Comparison of ENCODE assay signal across 24 cellular contexts in the genomic region with DNA sequence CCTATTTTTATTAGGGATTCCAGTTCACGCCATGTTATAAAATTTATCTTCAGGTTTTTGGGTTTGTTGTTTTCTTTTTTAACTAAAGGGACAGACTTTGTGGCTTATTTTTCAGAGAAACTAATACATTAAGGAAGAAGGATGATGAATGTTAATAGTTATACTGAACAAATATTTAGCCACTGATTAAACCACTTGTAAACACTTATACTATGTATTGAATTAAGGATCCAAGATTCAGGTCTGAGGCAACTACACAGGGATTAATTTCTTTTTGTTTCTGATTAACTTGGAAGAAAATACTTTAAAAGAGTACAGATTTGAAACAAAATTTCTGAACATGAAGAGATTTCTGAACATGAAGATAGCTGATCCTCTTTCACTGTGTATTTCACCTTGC.
"Had no signal": no experiment of that assay in that cellular context is flagged by ENCODE, and none has a peak within 500 bp of the region (broad histone marks: within the 10 kb centered on the region; RNA-seq: fewer than 3 reads in every experiment).

No MANE protein-coding gene starts in this region.

- H3K36me3 ChIP-seq: brain microvascular endothelial cell, MG63, WERI-Rb-1 had no signal

- H3K27me3 ChIP-seq: brain microvascular endothelial cell, MG63 had no signal

- DNase-seq: activated CD4-positive, alpha-beta memory T cell treated with anti-CD3 and anti-CD28 coated beads, Interleukin-2, amount 10 ng/mL, durations not matched to agents 7 days and 5 days; activated CD4-positive, alpha-beta T cell treated with anti-CD3 and anti-CD28 coated beads for 36 hours; activated CD4-positive, alpha-beta T cell treated with anti-CD3 and anti-CD28 coated beads, Interleukin-2, amount 50 U/mL, for 1 hour; activated gamma-delta T cell; activated naive CD4-positive, alpha-beta T cell treated with anti-CD3 and anti-CD28 coated beads, Interleukin-2, amount 10 ng/mL, durations not matched to agents 7 days and 5 days; activated naive CD8-positive, alpha-beta T cell treated with anti-CD3 and anti-CD28 coated beads for 36 hours; activated T-cell treated with anti-CD3 and anti-CD28 coated beads for 4 hours; activated T-cell treated with anti-CD3 and anti-CD28 coated beads, Interleukin-2, amount 50 U/mL, for 48 hours; brain microvascular endothelial cell; cerebellar nuclear complex; MG63; MV-4-11; NCI-H1092 treated with DMSO at 0.1 percent for 48 hours; NCI-H1436; NCI-H187; NCI-H2081 treated with DMSO at 0.1 percent for 48 hours; NCI-H446; NCI-H524; PC-9; SHP77 treated with DMSO at 0.1 percent for 48 hours; T-helper 1 cell; WERI-Rb-1 had no signal

- H3K9ac ChIP-seq: KMS-11 had no signal

- H3K9me3 Mint-ChIP-seq: activated CD4-positive, alpha-beta memory T cell treated with anti-CD3 and anti-CD28 coated beads, Interleukin-2, amount 10 ng/mL, durations not matched to agents 7 days and 5 days; activated naive CD4-positive, alpha-beta T cell treated with anti-CD3 and anti-CD28 coated beads, Interleukin-2, amount 10 ng/mL, durations not matched to agents 7 days and 5 days; activated naive CD8-positive, alpha-beta T cell treated with anti-CD3 and anti-CD28 coated beads for 36 hours; activated T-helper 17 cell treated with anti-CD3 and anti-CD28 coated beads, Interleukin-2, amount 50 U/mL, for 72 hours had no signal

- H2AFZ ChIP-seq: PC-9 had no signal

- H3K36me3 Mint-ChIP-seq: activated naive CD8-positive, alpha-beta T cell treated with anti-CD3 and anti-CD28 coated beads for 36 hours had no signal

- H3K4me3 ChIP-seq: MG63, PC-9 had no signal

- H3K4me3 Mint-ChIP-seq: activated CD4-positive, alpha-beta memory T cell treated with anti-CD3 and anti-CD28 coated beads, Interleukin-2, amount 10 ng/mL, durations not matched to agents 7 days and 5 days; activated CD4-positive, alpha-beta T cell treated with anti-CD3 and anti-CD28 coated beads for 36 hours; activated naive CD4-positive, alpha-beta T cell treated with anti-CD3 and anti-CD28 coated beads, Interleukin-2, amount 10 ng/mL, durations not matched to agents 7 days and 5 days; activated naive CD8-positive, alpha-beta T cell treated with anti-CD3 and anti-CD28 coated beads for 36 hours; activated T-helper 17 cell treated with anti-CD3 and anti-CD28 coated beads, Interleukin-2, amount 50 U/mL, for 72 hours had no signal

- H3K27ac Mint-ChIP-seq: activated CD4-positive, alpha-beta memory T cell treated with anti-CD3 and anti-CD28 coated beads, Interleukin-2, amount 10 ng/mL, durations not matched to agents 7 days and 5 days; activated CD4-positive, alpha-beta T cell treated with anti-CD3 and anti-CD28 coated beads for 36 hours; activated naive CD4-positive, alpha-beta T cell treated with anti-CD3 and anti-CD28 coated beads, Interleukin-2, amount 10 ng/mL, durations not matched to agents 7 days and 5 days; activated naive CD8-positive, alpha-beta T cell treated with anti-CD3 and anti-CD28 coated beads for 36 hours; activated T-helper 17 cell treated with anti-CD3 and anti-CD28 coated beads, Interleukin-2, amount 50 U/mL, for 72 hours had no signal

- H3K27me3 Mint-ChIP-seq: activated CD4-positive, alpha-beta memory T cell treated with anti-CD3 and anti-CD28 coated beads, Interleukin-2, amount 10 ng/mL, durations not matched to agents 7 days and 5 days; activated CD4-positive, alpha-beta T cell treated with anti-CD3 and anti-CD28 coated beads for 36 hours; activated naive CD4-positive, alpha-beta T cell treated with anti-CD3 and anti-CD28 coated beads, Interleukin-2, amount 10 ng/mL, durations not matched to agents 7 days and 5 days; activated naive CD8-positive, alpha-beta T cell treated with anti-CD3 and anti-CD28 coated beads for 36 hours; activated T-helper 17 cell treated with anti-CD3 and anti-CD28 coated beads, Interleukin-2, amount 50 U/mL, for 72 hours had no signal

- H3K27ac ChIP-seq: KMS-11, PC-9, WERI-Rb-1 had no signal

- H3K4me2 ChIP-seq: KMS-11, PC-9 had no signal

- H3K4me1 Mint-ChIP-seq: activated CD4-positive, alpha-beta memory T cell treated with anti-CD3 and anti-CD28 coated beads, Interleukin-2, amount 10 ng/mL, durations not matched to agents 7 days and 5 days; activated CD4-positive, alpha-beta T cell treated with anti-CD3 and anti-CD28 coated beads for 36 hours; activated naive CD4-positive, alpha-beta T cell treated with anti-CD3 and anti-CD28 coated beads, Interleukin-2, amount 10 ng/mL, durations not matched to agents 7 days and 5 days; activated naive CD8-positive, alpha-beta T cell treated with anti-CD3 and anti-CD28 coated beads for 36 hours; activated T-helper 17 cell treated with anti-CD3 and anti-CD28 coated beads, Interleukin-2, amount 50 U/mL, for 72 hours had no signal

- H3K9me3 ChIP-seq: MG63 had no signal
